In genomic region chr11:221539-221938, GRCh38 we compare ENCODE assay signal across 1 cellular context.
TF ChIP-seq lines count a peak whose summit lies in the region.

No MANE protein-coding gene starts in this region.

TF ChIP-seq in K562, 482 proteins besides CTCF, POLR2A, EP300 and RAD21:
- no peak for TF ChIP-seq LARP7 (IDR thresholded peaks at IDR 0.05)
- TF ChIP-seq HDAC1 (IDR thresholded peaks at IDR 0.05): no peak
- no peak for TF ChIP-seq FOXK1 (CRISPR knock-in tag; IDR thresholded peaks at IDR 0.05; ENCODE audit: borderline replicate concordance)
- TF ChIP-seq ZNF217 (CRISPR knock-in tag; IDR thresholded peaks at IDR 0.05): no peak
- TF ChIP-seq PRPF4 (IDR thresholded peaks at IDR 0.05; ENCODE audit: insufficient read depth, low read depth, low read length, poor library complexity, severe bottlenecking): no peak
- TF ChIP-seq GTF2F1 (IDR thresholded peaks at IDR 0.05; ENCODE audit: low read depth, low read length): no peak
- no peak for TF ChIP-seq KAT7 (CRISPR knock-in tag; IDR thresholded peaks at IDR 0.05; ENCODE audit: borderline replicate concordance)
- TF ChIP-seq ZNF830 (CRISPR knock-in tag; IDR thresholded peaks at IDR 0.05): no peak
- no peak for TF ChIP-seq CC2D1A (IDR thresholded peaks at IDR 0.05)
- no peak for TF ChIP-seq ASH1L (IDR thresholded peaks at IDR 0.05; ENCODE audit: borderline replicate concordance, low read depth, partially characterized antibody)
- TF ChIP-seq NR2F6 (CRISPR knock-in tag; IDR thresholded peaks at IDR 0.05): no peak
- TF ChIP-seq ZNF696 (CRISPR knock-in tag; conservative IDR thresholded peaks at IDR 0.05): no peak
- no peak for TF ChIP-seq HDAC8 (tag; IDR thresholded peaks at IDR 0.05)
- TF ChIP-seq THAP12 (CRISPR knock-in tag; IDR thresholded peaks at IDR 0.05): no peak
- TF ChIP-seq SMARCB1 (IDR thresholded peaks at IDR 0.05; ENCODE audit: insufficient read length, low read depth): no peak
- TF ChIP-seq POLR3A (IDR thresholded peaks at IDR 0.05; ENCODE audit: borderline replicate concordance, extremely low read depth, insufficient read depth, insufficient read length): no peak
- TF ChIP-seq ARNT (IDR thresholded peaks at IDR 0.05): no peak
- no peak for TF ChIP-seq RBM39 (optimal IDR thresholded peaks at IDR 0.05; ENCODE audit: low read depth, low read length)
- TF ChIP-seq TARDBP (IDR thresholded peaks at IDR 0.05): no peak
- TF ChIP-seq, protein P1, sequence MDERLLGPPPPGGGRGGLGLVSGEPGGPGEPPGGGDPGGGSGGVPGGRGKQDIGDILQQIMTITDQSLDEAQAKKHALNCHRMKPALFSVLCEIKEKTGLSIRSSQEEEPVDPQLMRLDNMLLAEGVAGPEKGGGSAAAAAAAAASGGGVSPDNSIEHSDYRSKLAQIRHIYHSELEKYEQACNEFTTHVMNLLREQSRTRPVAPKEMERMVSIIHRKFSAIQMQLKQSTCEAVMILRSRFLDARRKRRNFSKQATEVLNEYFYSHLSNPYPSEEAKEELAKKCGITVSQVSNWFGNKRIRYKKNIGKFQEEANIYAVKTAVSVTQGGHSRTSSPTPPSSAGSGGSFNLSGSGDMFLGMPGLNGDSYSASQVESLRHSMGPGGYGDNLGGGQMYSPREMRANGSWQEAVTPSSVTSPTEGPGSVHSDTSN (CRISPR knock-in tag; IDR thresholded peaks at IDR 0.05; ENCODE audit: low read depth): no peak
- TF ChIP-seq, protein P1 (tag; conservative IDR thresholded peaks at IDR 0.05; ENCODE audit: low read depth): no peak
